Comparison of ENCODE assay signal across 8 cellular contexts in genomic region chr1:154765970-154766369, GRCh38.
DNase-seq lines count a peak whose midpoint lies in the region; ATAC-seq and TF ChIP-seq lines count a peak whose summit lies in the region.

No MANE protein-coding gene starts in this region.

- H3K4me1 Mint-ChIP-seq in T-cell, result no peaks in the 10 kb centered on the region

- CTCF ChIA-PET in T-cell (lab: Charles Lee), result interaction anchor here in 1 of 2 donors (1.1 kb wide), 1 partner anchor 25 kb away, joined by 8 read pairs; no protein-coding TSS in a partner anchor

- peak; percentile 59 for TF ChIP-seq CTCF in kidney epithelial cell (IDR thresholded peaks at IDR 0.05; ENCODE audit: insufficient read depth, low read length, poor library complexity, severe bottlenecking)

- ATAC-seq in T-cell (replicated peaks in 1 of 4), result peak in 3 of 4 experiments; percentile 52 to 77 (median 56)

- H3K4me3 ChIP-seq in kidney epithelial cell (ENCODE audit: low read depth, low read length), result no peak overlapping the region

- POLR2A ChIA-PET in T-cell (lab: Charles Lee), result no interaction called here

- no peaks in the 10 kb centered on the region for H3K36me3 ChIP-seq in kidney epithelial cell (ENCODE audit: control insufficient read depth, insufficient read depth, low read length)

- peak overlapping the region in 1 of 2 donors; percentile 44 for H3K27ac Mint-ChIP-seq in T-cell

- no peaks in the 10 kb centered on the region for H3K36me3 Mint-ChIP-seq in T-cell

- DNase-seq in D341Med (ENCODE audit: low spot score) (peak; percentile 76), HuH-7 (ENCODE audit: low spot score) (peak; percentile 78), T-cell (no peak), kidney epithelial cell (ENCODE audit: low read depth) (no peak), medulla oblongata (ENCODE audit: extremely low spot score) (no peak), C1 segment of cervical spinal cord (lab: John Stamatoyannopoulos, UW) (no peak), NCI-H128 (lab: John Stamatoyannopoulos, UW; ENCODE audit: unreplicated experiment) (no peak), NCI-H2081 (lab: John Stamatoyannopoulos, UW) (no peak)

- H3K27me3 Mint-ChIP-seq in T-cell, result peaks cover 0 to 18% of the 10 kb centered on the region in 2 donors

- H3K4me3 Mint-ChIP-seq in T-cell, result no peak overlapping the region

- peaks cover 5% of the 10 kb centered on the region for H3K27me3 ChIP-seq in kidney epithelial cell (ENCODE audit: control insufficient read depth, insufficient read depth, low read length)

- no peaks in the 10 kb centered on the region for H3K9me3 Mint-ChIP-seq in T-cell

Comparison
In these comparisons a context has a peak if more than half of its experiments do, and no peak if none do; other contexts are left out.
1. DNase-seq: peak in D341Med (single experiment) and HuH-7 (single experiment); none in T-cell (0 of 34), kidney epithelial cell (single experiment), medulla oblongata (single experiment), C1 segment of cervical spinal cord (0 of 14), NCI-H128 (single experiment) and NCI-H2081 (0 of 2).